Comparison of ENCODE assay signal across 11 cellular contexts in the genomic region with DNA sequence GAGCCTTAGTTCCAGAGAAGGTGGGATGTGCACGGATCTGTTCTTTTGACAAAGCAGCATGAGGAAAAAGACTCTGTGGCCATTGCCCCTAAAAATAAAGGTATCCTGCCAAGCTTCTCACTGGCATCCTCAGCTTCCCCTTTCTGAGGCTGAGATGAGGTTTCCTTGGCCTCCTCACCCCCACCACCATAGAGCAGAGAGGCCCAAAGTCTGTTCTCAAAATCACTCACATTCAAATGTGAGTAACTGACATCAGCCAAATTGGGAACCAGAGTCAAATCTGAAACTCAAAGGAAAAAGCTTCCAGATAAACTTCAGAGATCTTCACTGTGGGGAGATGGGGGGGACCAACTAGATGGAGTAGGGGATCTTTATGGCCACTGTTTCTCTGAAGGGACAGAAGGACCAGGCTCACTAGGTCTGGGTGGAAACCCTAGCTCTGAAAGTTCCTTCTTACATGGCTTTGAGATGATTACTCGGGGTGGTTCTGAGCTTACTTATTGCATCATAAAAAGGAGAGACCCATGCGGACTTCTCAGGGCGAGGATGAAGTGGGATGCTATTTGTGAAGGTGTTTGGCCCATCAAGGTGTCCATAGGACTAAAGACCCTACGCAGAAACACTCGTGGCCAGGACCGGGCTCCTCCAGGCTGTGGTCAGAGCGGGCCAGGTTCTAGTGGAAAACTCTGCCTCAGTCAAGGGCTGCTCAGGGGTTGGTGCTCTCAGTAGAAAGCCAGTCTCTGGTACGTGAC.
DNase-seq lines count a peak whose midpoint lies in the region; ATAC-seq and TF ChIP-seq lines count a peak whose summit lies in the region.
"Had no signal": no experiment of that assay in that cellular context is flagged by ENCODE, and none has a peak within 500 bp of the region (broad histone marks: within the 10 kb centered on the region; RNA-seq: fewer than 3 reads in every experiment).

No MANE protein-coding gene starts in this region.

- no peak overlapping the region for H3K4me3 ChIP-seq in OCI-LY1 (ENCODE audit: low read depth, low read length, poor library complexity, severe bottlenecking)
- H3K4me3 ChIP-seq: SJCRH30 had no signal

- peak; percentile 71 for DNase-seq in activated CD8-positive, alpha-beta memory T cell treated with anti-CD3 and anti-CD28 coated beads, Interleukin-2, amount 10 ng/mL, durations not matched to agents 7 days and 5 days
- DNase-seq in activated CD8-positive, alpha-beta memory T cell treated with anti-CD3 and anti-CD28 coated beads, Interleukin-2, amount 50 U/mL, for 48 hours: no peak
- DNase-seq in sciatic nerve (ENCODE audit: low spot score) (no peak), GM19240 (ENCODE audit: insufficient read length, low spot score) (no peak), DMS79 (lab: John Stamatoyannopoulos, UW) (no peak)

- 0 out of 2 replicates have a peak, but pooled peaks cover 3% of the 10 kb centered on the region for H3F3A ChIP-seq in OCI-LY1 (ENCODE audit: insufficient read depth, low read length)

- H3K27me3 Mint-ChIP-seq in activated CD8-positive, alpha-beta memory T cell treated with anti-CD3 and anti-CD28 coated beads, Interleukin-2, amount 10 ng/mL, durations not matched to agents 7 days and 5 days: peaks cover 2% of the 10 kb centered on the region
- no peaks in the 10 kb centered on the region for H3K27me3 Mint-ChIP-seq in stimulated activated memory B cell treated with anti-CD40 and anti-IgM and Interleukin-4, amounts not matched to agents 10 μg/mL and 1 μg/mL and 100 μg/mL, for 72 hours
- H3K27me3 Mint-ChIP-seq: activated naive CD8-positive, alpha-beta T cell had no signal

- no peaks in the 10 kb centered on the region for H3K9me3 ChIP-seq in OCI-LY1 (ENCODE audit: low read length)
- H3K9me3 ChIP-seq: SJCRH30 had no signal

- no peaks in the 10 kb centered on the region for H3K9me3 Mint-ChIP-seq in activated CD8-positive, alpha-beta memory T cell treated with anti-CD3 and anti-CD28 coated beads, Interleukin-2, amount 10 ng/mL, durations not matched to agents 7 days and 5 days (ENCODE audit: low read depth)
- H3K9me3 Mint-ChIP-seq in stimulated activated memory B cell treated with anti-CD40 and anti-IgM and Interleukin-4, amounts not matched to agents 10 μg/mL and 1 μg/mL and 100 μg/mL, for 72 hours: no peaks in the 10 kb centered on the region

- intact Hi-C loops in sciatic nerve (cut with DNase I): no loop called here

- peak overlapping the region; percentile 29 for H3K4me3 Mint-ChIP-seq in activated CD8-positive, alpha-beta memory T cell treated with anti-CD3 and anti-CD28 coated beads, Interleukin-2, amount 10 ng/mL, durations not matched to agents 7 days and 5 days
- peak overlapping the region; percentile 68 for H3K4me3 Mint-ChIP-seq in stimulated activated memory B cell treated with anti-CD40 and anti-IgM and Interleukin-4, amounts not matched to agents 10 μg/mL and 1 μg/mL and 100 μg/mL, for 72 hours
- H3K4me3 Mint-ChIP-seq: activated naive CD8-positive, alpha-beta T cell had no signal

- H3K4me2 ChIP-seq in OCI-LY1 (ENCODE audit: low read length): peak overlapping the region; percentile 53
- H3K4me2 ChIP-seq: KMS-11 had no signal

- ATAC-seq in activated CD8-positive, alpha-beta memory T cell treated with anti-CD3 and anti-CD28 coated beads, Interleukin-2, amount 10 ng/mL, durations not matched to agents 7 days and 5 days: peak; percentile 62
- ATAC-seq in HG02840 (IDR thresholded peaks at IDR 0.05; ENCODE audit: low FRiP score, unreplicated experiment) (peak; percentile 30), sciatic nerve (no peak)
- peak; percentile 71 for ATAC-seq in stimulated activated memory B cell treated with anti-CD40 and anti-IgM and Interleukin-4, amounts not matched to agents 10 μg/mL and 1 μg/mL and 100 μg/mL, for 72 hours

- no peak overlapping the region for H2AFZ ChIP-seq in OCI-LY1 (ENCODE audit: low read length)

- H3K36me3 Mint-ChIP-seq in activated CD8-positive, alpha-beta memory T cell treated with anti-CD3 and anti-CD28 coated beads, Interleukin-2, amount 10 ng/mL, durations not matched to agents 7 days and 5 days: peaks cover 6% of the 10 kb centered on the region
- H3K36me3 Mint-ChIP-seq in stimulated activated memory B cell treated with anti-CD40 and anti-IgM and Interleukin-4, amounts not matched to agents 10 μg/mL and 1 μg/mL and 100 μg/mL, for 72 hours: peaks cover under 1% of the 10 kb centered on the region
- H3K36me3 Mint-ChIP-seq: activated naive CD8-positive, alpha-beta T cell had no signal

- no peaks in the 10 kb centered on the region for H3K36me3 ChIP-seq in OCI-LY1 (ENCODE audit: insufficient read depth, low read length)
- H3K36me3 ChIP-seq: SJCRH30 had no signal

- CTCF ChIA-PET in activated CD8-positive, alpha-beta memory T cell treated with anti-CD3 and anti-CD28 coated beads, Interleukin-2, amount 10 ng/mL, durations not matched to agents 7 days and 5 days (lab: Charles Lee): interaction anchor here (0.8 to 1.5 kb wide), 4 partner anchors 8 to 202 kb away, joined by 3 to 4 read pairs (median 3); a partner anchor contains a TSS

- no peaks in the 10 kb centered on the region for H3K9me2 ChIP-seq in OCI-LY1 (ENCODE audit: low read depth, low read length)

- peak overlapping the region; percentile 96 for H3K27ac ChIP-seq in OCI-LY1 (ENCODE audit: low read depth, low read length, poor library complexity, severe bottlenecking)
- H3K27ac ChIP-seq: KMS-11, SJCRH30 had no signal

- no peaks in the 10 kb centered on the region for H4K20me1 ChIP-seq in OCI-LY1 (ENCODE audit: insufficient read depth, low read length)

- H3K9ac ChIP-seq in OCI-LY1 (ENCODE audit: low read length): peak overlapping the region; percentile 47
- H3K9ac ChIP-seq: KMS-11 had no signal

- H3K27me3 ChIP-seq in OCI-LY1 (ENCODE audit: insufficient read depth, low read length): no peaks in the 10 kb centered on the region
- H3K27me3 ChIP-seq: SJCRH30 had no signal

- H3K27ac Mint-ChIP-seq in activated CD8-positive, alpha-beta memory T cell treated with anti-CD3 and anti-CD28 coated beads, Interleukin-2, amount 10 ng/mL, durations not matched to agents 7 days and 5 days: peak overlapping the region; percentile 83
- peak overlapping the region; percentile 99 for H3K27ac Mint-ChIP-seq in stimulated activated memory B cell treated with anti-CD40 and anti-IgM and Interleukin-4, amounts not matched to agents 10 μg/mL and 1 μg/mL and 100 μg/mL, for 72 hours
- H3K27ac Mint-ChIP-seq: activated naive CD8-positive, alpha-beta T cell had no signal

- no peaks in the 10 kb centered on the region for H3K79me2 ChIP-seq in OCI-LY1 (ENCODE audit: insufficient read depth, low read length)

- TF ChIP-seq CTCF in OCI-LY1 (IDR thresholded peaks at IDR 0.05; ENCODE audit: low read length): no peak

- H3K4me1 Mint-ChIP-seq in activated CD8-positive, alpha-beta memory T cell treated with anti-CD3 and anti-CD28 coated beads, Interleukin-2, amount 10 ng/mL, durations not matched to agents 7 days and 5 days: peaks cover 74% of the 10 kb centered on the region
- H3K4me1 Mint-ChIP-seq in stimulated activated memory B cell treated with anti-CD40 and anti-IgM and Interleukin-4, amounts not matched to agents 10 μg/mL and 1 μg/mL and 100 μg/mL, for 72 hours: peaks cover 93% of the 10 kb centered on the region

- peaks cover 84% of the 10 kb centered on the region for H3K4me1 ChIP-seq in OCI-LY1 (ENCODE audit: insufficient read depth, low read length, severe bottlenecking)
